8 cellular contexts compared by ENCODE assay signal in genomic region chr16:4957720-4958509, GRCh38. TPM values are rescaled to one million over a fixed set of nuclear protein-coding genes. Genes with fewer than 3 reads are reported as not detected.
DNase-seq lines count a peak whose midpoint lies in the region; ATAC-seq and TF ChIP-seq lines count a peak whose summit lies in the region.

SEC14L5 (plus strand) TSS chr16:4958330; CDS start chr16:4959324, 994 bp downstream.

- H3K4me1 Mint-ChIP-seq in activated CD4-positive, alpha-beta memory T cell treated with anti-CD3 and anti-CD28 coated beads, Interleukin-2, amount 10 ng/mL, durations not matched to agents 7 days and 5 days: peaks cover 19% of the 10 kb centered on the region

- TF ChIP-seq RAD21 in liver (IDR thresholded peaks at IDR 0.05): peak; percentile 33 to 49

- POLR2A ChIA-PET in AG04450 (lab: Yijun Ruan, JAX): interaction anchor here (0.6 to 1.0 kb wide), 5 partner anchors 13 to 223 kb away, joined by 3 to 6 read pairs (median 3); partner anchors contain the start of genes DNAAF8 and NAGPA
- POLR2A ChIA-PET in activated CD4-positive, alpha-beta memory T cell treated with anti-CD3 and anti-CD28 coated beads, Interleukin-2, amount 10 ng/mL, durations not matched to agents 7 days and 5 days (lab: Charles Lee): no interaction called here

- H3K9me3 ChIP-seq in AG04450 (ENCODE audit: control insufficient read depth, insufficient read depth, low read length) (no peaks in the 10 kb centered on the region), duodenal mucosa (ENCODE audit: control insufficient read depth in 1 of 2, low read length in 2 of 2) (no peaks in the 10 kb centered on the region), liver (ENCODE audit: control insufficient read depth in 4 of 4, low read length in 3 of 4) (no peaks in the 10 kb centered on the region)

- no peak within 1 kb of the TSS for H3K27ac ChIP-seq in AG04450 (ENCODE audit: low read depth, low read length)
- peak within 1 kb of the TSS; percentile 60 for H3K27ac ChIP-seq in duodenal mucosa (ENCODE audit: low read depth, low read length)
- peak within 1 kb of the TSS; percentile 77 to 85 for H3K27ac ChIP-seq in liver (ENCODE audit: low read depth in 1 of 2, low read length in 2 of 2)

- H3K36me3 ChIP-seq in duodenal mucosa (ENCODE audit: control insufficient read depth in 1 of 2, insufficient read depth in 2 of 2, low read length in 2 of 2) (no peaks in the 10 kb centered on the region), liver (ENCODE audit: control insufficient read depth in 4 of 4, insufficient read depth in 3 of 4, low read depth in 1 of 4, low read length in 3 of 4) (no peaks in the 10 kb centered on the region)

- H3K4me3 Mint-ChIP-seq in activated CD4-positive, alpha-beta memory T cell treated with anti-CD3 and anti-CD28 coated beads, Interleukin-2, amount 10 ng/mL, durations not matched to agents 7 days and 5 days: peak within 1 kb of the TSS; percentile 76

- TF ChIP-seq CTCF in AG04450 (IDR thresholded peaks at IDR 0.05; ENCODE audit: low read depth, low read length) (no peak), liver (IDR thresholded peaks at IDR 0.05; ENCODE audit: low read depth, low read length, missing input control) (no peak)

- H3K9ac ChIP-seq in duodenal mucosa (ENCODE audit: low read depth in 1 of 2, low read length in 2 of 2) (peak within 1 kb of the TSS; percentile 15 to 76), liver (ENCODE audit: low read depth in 1 of 2, low read length in 2 of 2) (peak within 1 kb of the TSS in 1 of 2 donors; percentile 58)

- peaks cover 34% of the 10 kb centered on the region for H3K27me3 Mint-ChIP-seq in activated CD4-positive, alpha-beta memory T cell treated with anti-CD3 and anti-CD28 coated beads, Interleukin-2, amount 10 ng/mL, durations not matched to agents 7 days and 5 days

- H3K4me3 ChIP-seq in AG04450 (ENCODE audit: low read depth, low read length) (peak within 1 kb of the TSS; percentile 65), duodenal mucosa (ENCODE audit: low read depth in 1 of 2, low read length in 2 of 2) (peak within 1 kb of the TSS; percentile 72 to 75), liver (ENCODE audit: low read depth in 1 of 3, low read length in 3 of 3) (peak within 1 kb of the TSS; percentile 49 to 68 (median 53))

- no peaks in the 10 kb centered on the region for H3K9me3 Mint-ChIP-seq in activated CD4-positive, alpha-beta memory T cell treated with anti-CD3 and anti-CD28 coated beads, Interleukin-2, amount 10 ng/mL, durations not matched to agents 7 days and 5 days

- H3K4me1 ChIP-seq in duodenal mucosa (ENCODE audit: control insufficient read depth in 1 of 2, insufficient read depth in 2 of 2, low read length in 2 of 2): peaks cover 3 to 7% of the 10 kb centered on the region in 2 donors
- peaks cover 0 to 24% (median 16%) of the 10 kb centered on the region in 4 donors for H3K4me1 ChIP-seq in liver (ENCODE audit: control insufficient read depth in 4 of 4, insufficient read depth in 4 of 4, low read length in 3 of 4)

- peak; percentile 61 for ATAC-seq in GM19043 (IDR thresholded peaks at IDR 0.05; ENCODE audit: low read depth, unreplicated experiment)
- ATAC-seq in HG03520 (IDR thresholded peaks at IDR 0.05; ENCODE audit: unreplicated experiment): peak; percentile 57

- WGBS in liver: under 1% methylated on average over 56 of the region's 56 CpGs

- peak within 1 kb of the TSS; percentile 12 for H3K27ac Mint-ChIP-seq in activated CD4-positive, alpha-beta memory T cell treated with anti-CD3 and anti-CD28 coated beads, Interleukin-2, amount 10 ng/mL, durations not matched to agents 7 days and 5 days

- no peaks in the 10 kb centered on the region for H3K36me3 Mint-ChIP-seq in activated CD4-positive, alpha-beta memory T cell treated with anti-CD3 and anti-CD28 coated beads, Interleukin-2, amount 10 ng/mL, durations not matched to agents 7 days and 5 days (ENCODE audit: low read depth)

- DNase-seq in AG04450 (ENCODE audit: low read depth, low spot score) (peak; percentile 97), NCI-H774 (lab: John Stamatoyannopoulos, UW) (peak; percentile 95)
- DNase-seq in activated CD4-positive, alpha-beta memory T cell treated with anti-CD3 and anti-CD28 coated beads, Interleukin-2, amount 10 ng/mL, durations not matched to agents 7 days and 5 days: peak; percentile 96
- DNase-seq in stimulated activated CD4-positive, alpha-beta T cell treated with anti-CD3 and anti-CD28 coated beads, Interleukin-2, amount 100 ng/mL, for 4 hours (ENCODE audit: low read depth): peak; percentile 80

- H3K27me3 ChIP-seq in AG04450 (ENCODE audit: control insufficient read depth, insufficient read depth, low read length) (peaks cover 15% of the 10 kb centered on the region), duodenal mucosa (ENCODE audit: control insufficient read depth in 1 of 2, insufficient read depth in 2 of 2, low read length in 2 of 2) (no peaks in the 10 kb centered on the region), liver (ENCODE audit: control insufficient read depth in 4 of 4, insufficient read depth in 4 of 4, low read length in 3 of 4) (no peaks in the 10 kb centered on the region)

- CTCF ChIA-PET in AG04450 (lab: Charles Lee): interaction anchor here (0.7 to 1.3 kb wide), 2 partner anchors 127 to 440 kb away, joined by 4 to 9 read pairs; no protein-coding TSS in a partner anchor
- CTCF ChIA-PET in activated CD4-positive, alpha-beta memory T cell treated with anti-CD3 and anti-CD28 coated beads, Interleukin-2, amount 10 ng/mL, durations not matched to agents 7 days and 5 days (lab: Charles Lee): interaction anchor here (1.5 kb wide), 1 partner anchor 43 kb away, joined by 3 read pairs; no protein-coding TSS in a partner anchor

TF ChIP-seq in liver, 16 proteins besides CTCF, POLR2A, EP300 and RAD21 (continues in another document):
- TF ChIP-seq, protein P1, sequence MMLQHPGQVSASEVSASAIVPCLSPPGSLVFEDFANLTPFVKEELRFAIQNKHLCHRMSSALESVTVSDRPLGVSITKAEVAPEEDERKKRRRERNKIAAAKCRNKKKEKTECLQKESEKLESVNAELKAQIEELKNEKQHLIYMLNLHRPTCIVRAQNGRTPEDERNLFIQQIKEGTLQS (IDR thresholded peaks at IDR 0.05): peak; percentile 14
- TF ChIP-seq FOXA1 (IDR thresholded peaks at IDR 0.05) (peak; percentile 89), HNF4A (conservative IDR thresholded peaks at IDR 0.05) (peak; percentile 92 to 98), SP1 (IDR thresholded peaks at IDR 0.05) (peak; percentile 98), YY1 (IDR thresholded peaks at IDR 0.05) (peak; percentile 80), NR2F2 (IDR thresholded peaks at IDR 0.05) (peak; percentile 67), REST (IDR thresholded peaks at IDR 0.05) (peak; percentile 98), EGR1 (IDR thresholded peaks at IDR 0.05; ENCODE audit: low read depth in 2 of 2) (peak in 1 of 2 donors; percentile 56), TAF1 (conservative IDR thresholded peaks at IDR 0.05) (peak; percentile 63), RXRA (IDR thresholded peaks at IDR 0.05) (peak; percentile 79 to 91), HNF4G (IDR thresholded peaks at IDR 0.05) (peak; percentile 90), ZBTB33 (IDR thresholded peaks at IDR 0.05) (peak; percentile 67)
- TF ChIP-seq, protein P2, sequence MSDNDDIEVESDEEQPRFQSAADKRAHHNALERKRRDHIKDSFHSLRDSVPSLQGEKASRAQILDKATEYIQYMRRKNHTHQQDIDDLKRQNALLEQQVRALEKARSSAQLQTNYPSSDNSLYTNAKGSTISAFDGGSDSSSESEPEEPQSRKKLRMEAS (IDR thresholded peaks at IDR 0.05): no peak

RNA-seq across cellular contexts. Expression of gene SEC14L5, which starts in this region (rescaled TPM):
- 0.05 and 0.06 TPM in 2 replicates for polyA plus RNA-seq in AG04450 (2011; rRNA removed)
- polyA minus RNA-seq in AG04450 (2011; rRNA and poly(A)+ RNA removed): 0.52 TPM in 1 of 2 replicates, not detected in the other
- under 1 TPM in 1 of 2 experiments, not detected in 1; 0.03 TPM for total RNA-seq in activated CD4-positive, alpha-beta memory T cell treated with anti-CD3 and anti-CD28 coated beads, Interleukin-2, amount 10 ng/mL, durations not matched to agents 7 days and 5 days
- under 1 TPM; 0.17 to 0.65 TPM for total RNA-seq in liver
- polyA plus RNA-seq in liver: under 1 TPM; 0.03 to 0.07 TPM

Comparison
In these comparisons a context has a peak if more than half of its experiments do, and no peak if none do; other contexts are left out.
1. Peak in DNase-seq and H3K4me3 ChIP-seq in AG04450; RNA of the gene not detected or under 1 TPM.
2. Peak in DNase-seq in activated CD4-positive, alpha-beta memory T cell treated with anti-CD3 and anti-CD28 coated beads, Interleukin-2, amount 10 ng/mL, durations not matched to agents 7 days and 5 days; RNA of the gene not detected or under 1 TPM.